ENCODE assay signal across 24 cellular contexts in the genomic region with DNA sequence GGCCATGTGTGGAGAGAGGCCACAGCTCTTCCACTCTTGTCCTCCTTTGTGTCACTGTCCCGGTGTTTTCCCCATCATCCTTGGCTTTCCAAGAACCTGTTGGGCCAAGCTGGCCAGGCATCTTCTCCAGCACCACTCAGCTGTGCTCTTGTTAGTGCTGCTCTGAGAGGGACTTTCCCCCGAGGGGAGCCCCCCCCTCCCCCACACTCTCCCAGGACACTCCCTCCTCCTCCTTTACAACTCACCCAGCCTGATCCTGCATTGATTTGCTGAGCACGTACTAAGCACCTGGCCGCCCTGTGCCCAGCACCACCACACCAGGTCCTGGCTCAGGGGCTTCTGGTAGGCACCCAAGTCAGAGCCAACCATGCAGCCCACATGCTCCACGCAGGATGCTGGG. TPM values are rescaled to one million over a fixed set of nuclear protein-coding genes. Genes with fewer than 3 reads are reported as not detected.
DNase-seq lines count a peak whose midpoint lies in the region; ATAC-seq and TF ChIP-seq lines count a peak whose summit lies in the region.
"Had no signal": no experiment of that assay in that cellular context is flagged by ENCODE, and none has a peak within 500 bp of the region (broad histone marks: within the 10 kb centered on the region; RNA-seq: fewer than 3 reads in every experiment).

No MANE protein-coding gene starts in this region.

- no peak for TF ChIP-seq POLR2A in erythroblast (IDR thresholded peaks at IDR 0.05; ENCODE audit: low read length)

- H3K4me3 Mint-ChIP-seq in activated T-cell treated with anti-CD3 and anti-CD28 coated beads, Interleukin-2, amount 50 U/mL, for 4 hours = peak overlapping the region; percentile 2
- H3K4me3 Mint-ChIP-seq in stimulated activated naive B cell treated with anti-CD40 and anti-IgM and Interleukin-4, amounts not matched to agents 10 μg/mL and 1 μg/mL and 100 μg/mL, for 72 hours = no peak overlapping the region
- H3K4me3 Mint-ChIP-seq: activated CD8-positive, alpha-beta memory T cell treated with anti-CD3 and anti-CD28 coated beads, Interleukin-2, amount 10 ng/mL, durations not matched to agents 7 days and 5 days; CD14-positive monocyte; stimulated activated naive CD8-positive, alpha-beta T cell treated with anti-CD3 and anti-CD28 coated beads, Interleukin-15, Interleukin-2, amounts not matched to agents 100 ng/mL and 50 ng/mL, for 24 hours had no signal

- H3K36me3 Mint-ChIP-seq in activated T-cell treated with anti-CD3 and anti-CD28 coated beads, Interleukin-2, amount 50 U/mL, for 4 hours (ENCODE audit: insufficient read depth) = no peaks in the 10 kb centered on the region
- peaks cover 3% of the 10 kb centered on the region in 2 donors for H3K36me3 Mint-ChIP-seq in stimulated activated naive B cell treated with anti-CD40 and anti-IgM and Interleukin-4, amounts not matched to agents 10 μg/mL and 1 μg/mL and 100 μg/mL, for 72 hours
- H3K36me3 Mint-ChIP-seq: activated CD8-positive, alpha-beta memory T cell treated with anti-CD3 and anti-CD28 coated beads, Interleukin-2, amount 10 ng/mL, durations not matched to agents 7 days and 5 days; CD14-positive monocyte had no signal

- peaks cover 12% of the 10 kb centered on the region for H3K4me1 Mint-ChIP-seq in activated T-cell treated with anti-CD3 and anti-CD28 coated beads, Interleukin-2, amount 50 U/mL, for 4 hours (ENCODE audit: low read depth)
- peaks cover 16 to 22% of the 10 kb centered on the region in 2 donors for H3K4me1 Mint-ChIP-seq in stimulated activated naive B cell treated with anti-CD40 and anti-IgM and Interleukin-4, amounts not matched to agents 10 μg/mL and 1 μg/mL and 100 μg/mL, for 72 hours

- no peak overlapping the region for H3K27ac Mint-ChIP-seq in stimulated activated naive B cell treated with anti-CD40 and anti-IgM and Interleukin-4, amounts not matched to agents 10 μg/mL and 1 μg/mL and 100 μg/mL, for 72 hours
- H3K27ac Mint-ChIP-seq: activated CD8-positive, alpha-beta memory T cell treated with anti-CD3 and anti-CD28 coated beads, Interleukin-2, amount 10 ng/mL, durations not matched to agents 7 days and 5 days; progenitor cell of endocrine pancreas; stimulated activated naive CD8-positive, alpha-beta T cell treated with anti-CD3 and anti-CD28 coated beads, Interleukin-15, Interleukin-2, amounts not matched to agents 100 ng/mL and 50 ng/mL, for 24 hours had no signal

- peak in 1 of 2 donors; percentile 27 for ATAC-seq in activated T-cell treated with anti-CD3 and anti-CD28 coated beads, Interleukin-2, amount 50 U/mL, for 4 hours
- peak; percentile 50 to 58 for ATAC-seq in stimulated activated naive B cell treated with anti-CD40 and anti-IgM and Interleukin-4, amounts not matched to agents 10 μg/mL and 1 μg/mL and 100 μg/mL, for 72 hours (replicated peaks)
- no peak for ATAC-seq in GM21619 (IDR thresholded peaks at IDR 0.05; ENCODE audit: unreplicated experiment)
- ATAC-seq: activated CD8-positive, alpha-beta memory T cell treated with anti-CD3 and anti-CD28 coated beads, Interleukin-2, amount 10 ng/mL, durations not matched to agents 7 days and 5 days; HepG2; left ventricle myocardium superior; Right ventricle myocardium inferior had no signal

- no peaks in the 10 kb centered on the region for H4K20me1 ChIP-seq in OCI-LY3 (ENCODE audit: insufficient read depth, low read length)

- no peaks in the 10 kb centered on the region for H3K36me3 ChIP-seq in OCI-LY3 (replicated peaks; ENCODE audit: low read depth, low read length)
- H3K36me3 ChIP-seq: colonic mucosa, WERI-Rb-1 had no signal

- no peaks in the 10 kb centered on the region for H3K9me3 ChIP-seq in OCI-LY3 (ENCODE audit: insufficient read depth, low read length)
- H3K9me3 ChIP-seq: A549, colonic mucosa had no signal

- peaks cover 8% of the 10 kb centered on the region for H3K27me3 Mint-ChIP-seq in activated T-cell treated with anti-CD3 and anti-CD28 coated beads, Interleukin-2, amount 50 U/mL, for 4 hours (ENCODE audit: low read depth)
- peaks cover 31 to 48% of the 10 kb centered on the region in 2 donors for H3K27me3 Mint-ChIP-seq in stimulated activated naive B cell treated with anti-CD40 and anti-IgM and Interleukin-4, amounts not matched to agents 10 μg/mL and 1 μg/mL and 100 μg/mL, for 72 hours
- H3K27me3 Mint-ChIP-seq: stimulated activated naive CD8-positive, alpha-beta T cell treated with anti-CD3 and anti-CD28 coated beads, Interleukin-15, Interleukin-2, amounts not matched to agents 100 ng/mL and 50 ng/mL, for 24 hours had no signal

- peak overlapping the region; percentile 17 for H3K27ac ChIP-seq in OCI-LY3 (ENCODE audit: low read length)
- H3K27ac ChIP-seq: A549, colonic mucosa, WERI-Rb-1 had no signal

- 0 out of 2 replicates have a peak overlapping the region, but pooled peaks have one; percentile 11 for H2AFZ ChIP-seq in OCI-LY3 (ENCODE audit: low read depth, low read length)

- peaks cover 32% of the 10 kb centered on the region for H3K4me1 ChIP-seq in OCI-LY3 (ENCODE audit: low read length)
- H3K4me1 ChIP-seq: A549, colonic mucosa had no signal

- H3K4me2 ChIP-seq in OCI-LY3 (ENCODE audit: low read length) = peak overlapping the region; percentile 71
- H3K4me2 ChIP-seq: A549 had no signal

- intact Hi-C loops in posterior vena cava (cut with DNase I) = no loop called here

- no peak for DNase-seq in activated T-cell treated with anti-CD3 and anti-CD28 coated beads, Interleukin-2, amount 50 U/mL, for 4 hours
- no peak for DNase-seq in activated T-cell treated with anti-CD3 and anti-CD28 coated beads, Interleukin-2, amount 50 U/mL, for 48 hours
- DNase-seq in iPS-NIHi7 (ENCODE audit: extremely low spot score) (peak; percentile 49), posterior vena cava (ENCODE audit: low spot score) (no peak), erythroblast (lab: John Stamatoyannopoulos, UW) (no peak)
- no peak for DNase-seq in stimulated activated naive B cell treated with anti-CD40 and anti-IgM and Interleukin-4, amounts not matched to agents 10 μg/mL and 1 μg/mL and 100 μg/mL, for 72 hours
- DNase-seq: activated CD8-positive, alpha-beta memory T cell treated with anti-CD3 and anti-CD28 coated beads, Interleukin-2, amount 10 ng/mL, durations not matched to agents 7 days and 5 days; activated gamma-delta T cell treated with Interleukin-2 at 50 U/mL for 16 hours; colonic mucosa; DMS153; left ventricle myocardium superior; NCI-H1694; stimulated activated CD4-positive, alpha-beta T cell treated with anti-CD3 and anti-CD28 coated beads, Interleukin-12 subunit alpha, Interleukin-12 subunit beta, amount 100 ng/mL, for 4 hours; T-helper 1 cell; WERI-Rb-1 had no signal

- no peak for TF ChIP-seq CTCF in OCI-LY3 (IDR thresholded peaks at IDR 0.05; ENCODE audit: low read depth, low read length)

- peak overlapping the region; percentile 55 for H3K4me3 ChIP-seq in OCI-LY3 (ENCODE audit: low read length)
- H3K4me3 ChIP-seq: A549, colonic mucosa had no signal

- no peaks in the 10 kb centered on the region for H3K9me3 Mint-ChIP-seq in activated T-cell treated with anti-CD3 and anti-CD28 coated beads, Interleukin-2, amount 50 U/mL, for 4 hours
- H3K9me3 Mint-ChIP-seq in stimulated activated naive B cell treated with anti-CD40 and anti-IgM and Interleukin-4, amounts not matched to agents 10 μg/mL and 1 μg/mL and 100 μg/mL, for 72 hours = peaks cover 5% of the 10 kb centered on the region in 2 donors
- H3K9me3 Mint-ChIP-seq: stimulated activated naive CD8-positive, alpha-beta T cell treated with anti-CD3 and anti-CD28 coated beads, Interleukin-15, Interleukin-2, amounts not matched to agents 100 ng/mL and 50 ng/mL, for 24 hours had no signal

- H3K9ac ChIP-seq in OCI-LY3 (ENCODE audit: low read length) = peak overlapping the region; percentile 8; the same call in 1 of the 2 replicates

- H3K79me2 ChIP-seq in OCI-LY3 (ENCODE audit: low read length) = no peaks in the 10 kb centered on the region

- 0 out of 2 replicates have a peak, but pooled peaks cover 8% of the 10 kb centered on the region for H3K27me3 ChIP-seq in OCI-LY3 (ENCODE audit: low read depth, low read length)
- H3K27me3 ChIP-seq: colonic mucosa had no signal

RNA-seq across cellular contexts. Expression of a gene that starts 13.2 kb away (rescaled TPM):
- not detected for total RNA-seq in activated T-cell treated with anti-CD3 and anti-CD28 coated beads, Interleukin-2, amount 50 U/mL, for 4 hours
- not detected for total RNA-seq in posterior vena cava
- total RNA-seq: activated CD8-positive, alpha-beta memory T cell treated with anti-CD3 and anti-CD28 coated beads, Interleukin-2, amount 10 ng/mL, durations not matched to agents 7 days and 5 days; left ventricle myocardium superior; Right ventricle myocardium inferior had no signal

RNA-seq across cellular contexts. Expression of a gene that starts 38.3 kb away (rescaled TPM):
- not detected for total RNA-seq in activated T-cell treated with anti-CD3 and anti-CD28 coated beads, Interleukin-2, amount 50 U/mL, for 4 hours
- 1 to 10 TPM in 1 of 2 donors, under 1 TPM in 1; 0.52 to 1.9 TPM for total RNA-seq in posterior vena cava
- total RNA-seq: activated CD8-positive, alpha-beta memory T cell treated with anti-CD3 and anti-CD28 coated beads, Interleukin-2, amount 10 ng/mL, durations not matched to agents 7 days and 5 days; HepG2; MCF 10A had no signal
